8 cellular contexts compared by ENCODE assay signal in genomic region chr7:75074262-75074641, GRCh38. TPM values are rescaled to one million over a fixed set of nuclear protein-coding genes. Genes with fewer than 3 reads are reported as not detected.
A peak's percentile ranks its signal among the peaks of the same experiment; 100 is the strongest.
DNase-seq lines count a peak whose midpoint lies in the region; ATAC-seq and TF ChIP-seq lines count a peak whose summit lies in the region.
"Not testable (repeated sequence)": the region's sequence is repeated elsewhere in the genome, so short reads cannot be mapped to it uniquely, and the experiment has no call there.

No MANE protein-coding gene starts in this region.

- H3K4me2 ChIP-seq in H9 (ENCODE audit: insufficient read depth, insufficient read length, low read length) (peak overlapping the region; percentile 95), smooth muscle cell (peak overlapping the region; percentile 87)

- not testable (repeated sequence) for H2BK120ac ChIP-seq in H9 (ENCODE audit: low read depth, low read length, poor library complexity, severe bottlenecking)

- POLR2A ChIA-PET in RWPE1 (lab: Yijun Ruan, JAX; ENCODE audit: low non-redundant PET), result not testable (repeated sequence)
- POLR2A ChIA-PET in naive thymus-derived CD4-positive, alpha-beta T cell (lab: Charles Lee), result interaction anchor here (1.4 kb wide), 1 partner anchor 840 kb away, joined by 4 read pairs; the partner anchor contains the start of gene POR

- peak overlapping the region; percentile 98 to 100 for H3K4me3 Mint-ChIP-seq in H9
- peak overlapping the region; percentile 95 for H3K4me3 Mint-ChIP-seq in activated naive CD4-positive, alpha-beta T cell treated with anti-CD3 and anti-CD28 coated beads for 36 hours
- peak overlapping the region; percentile 99 for H3K4me3 Mint-ChIP-seq in dendritic cell treated with granulocyte-macrophage colony-stimulating factor and Interleukin-4, amounts not matched to agents 40 ng/mL and 50 ng/mL, for 4 days
- peak overlapping the region; percentile 91 to 99 (median 94) for H3K4me3 Mint-ChIP-seq in naive thymus-derived CD4-positive, alpha-beta T cell

- not testable (repeated sequence) for H3K4ac ChIP-seq in H9 (ENCODE audit: low read depth, low read length)

- H3K79me2 ChIP-seq in ACC112 (ENCODE audit: control insufficient read depth, insufficient read depth, low read length, unreplicated experiment), result peaks cover 23% of the 10 kb centered on the region
- not testable (repeated sequence) for H3K79me2 ChIP-seq in H9 (ENCODE audit: insufficient read depth, low read length)
- H3K79me2 ChIP-seq in smooth muscle cell (ENCODE audit: low read depth), result peaks cover 15% of the 10 kb centered on the region

- peak overlapping the region; percentile 64; the same call in 1 of the 2 replicates for H3K27ac ChIP-seq in ACC112 (ENCODE audit: low read depth, low read length)
- H3K27ac ChIP-seq in H9 (ENCODE audit: insufficient read length, low read depth, low read length), result not testable (repeated sequence)
- H3K27ac ChIP-seq in RWPE1, result peak overlapping the region; percentile 91
- H3K27ac ChIP-seq in heart left ventricle, result peak overlapping the region; percentile 66 to 96 (median 92)
- H3K27ac ChIP-seq in naive thymus-derived CD4-positive, alpha-beta T cell (ENCODE audit: low read depth, low read length), result peak overlapping the region; percentile 86
- peak overlapping the region; percentile 67 for H3K27ac ChIP-seq in smooth muscle cell (ENCODE audit: low read depth)

- H3K27ac Mint-ChIP-seq in H9, result not testable (repeated sequence)
- H3K27ac Mint-ChIP-seq in activated naive CD4-positive, alpha-beta T cell treated with anti-CD3 and anti-CD28 coated beads for 36 hours, result peak overlapping the region; percentile 77
- peak overlapping the region; percentile 91 for H3K27ac Mint-ChIP-seq in dendritic cell treated with granulocyte-macrophage colony-stimulating factor and Interleukin-4, amounts not matched to agents 40 ng/mL and 50 ng/mL, for 4 days
- peak overlapping the region; percentile 90 to 97 (median 94) for H3K27ac Mint-ChIP-seq in naive thymus-derived CD4-positive, alpha-beta T cell

- intact Hi-C loops in activated naive CD4-positive, alpha-beta T cell treated with anti-CD3 and anti-CD28 coated beads for 36 hours (cut with micrococcal nuclease), result loop anchor here (5.0 to 10.0 kb wide), 3 partner anchors 568 to 803 kb away; partner anchors contain the start of genes HIP1 and RHBDD2
- intact Hi-C loops in dendritic cell treated with granulocyte-macrophage colony-stimulating factor and Interleukin-4, amounts not matched to agents 40 ng/mL and 50 ng/mL, for 4 days (cut with micrococcal nuclease); heart left ventricle (cut with DNase I): not testable (repeated sequence)
- intact Hi-C loops in naive thymus-derived CD4-positive, alpha-beta T cell (cut with micrococcal nuclease), result loop anchor here in 1 of 2 donors (5.0 kb wide), 2 partner anchors 453 to 803 kb away; partner anchors contain the start of gene RHBDD2

- not testable (repeated sequence) for TF ChIP-seq CTCF in H9 (conservative IDR thresholded peaks at IDR 0.05); RWPE1 (conservative IDR thresholded peaks at IDR 0.05; ENCODE audit: low read depth); heart left ventricle (IDR thresholded peaks at IDR 0.05); smooth muscle cell (IDR thresholded peaks at IDR 0.05; ENCODE audit: borderline replicate concordance, insufficient read depth, poor library complexity, severe bottlenecking)

- WGBS in H9 (ENCODE audit: extremely low coverage, insufficient read length, low lambda C conversion rate), result no CpG with 5 or more reads among the region's 8 CpGs
- WGBS in heart left ventricle, 4 donors, result 80 to 95% (median 82%) methylated on average over 4 to 6 of the region's 8 CpGs
- WGBS in smooth muscle cell (ENCODE audit: low lambda C conversion rate), result 49% methylated on average over 5 of the region's 8 CpGs

- not testable (repeated sequence) for H3K14ac ChIP-seq in H9 (ENCODE audit: insufficient read depth, low read length)

- not testable (repeated sequence) for TF ChIP-seq POLR2A in heart left ventricle (IDR thresholded peaks at IDR 0.05)

- not testable (repeated sequence) for H4K20me1 ChIP-seq in H9 (ENCODE audit: control insufficient read depth, insufficient read depth, insufficient read length); smooth muscle cell (ENCODE audit: low read depth)

- CTCF ChIA-PET in RWPE1 (lab: Yijun Ruan, JAX); activated naive CD4-positive, alpha-beta T cell treated with anti-CD3 and anti-CD28 coated beads for 36 hours (lab: Charles Lee); naive thymus-derived CD4-positive, alpha-beta T cell (lab: Charles Lee): not testable (repeated sequence)

- not testable (repeated sequence) for H3K18ac ChIP-seq in H9 (ENCODE audit: insufficient read length, low read depth, low read length)

- H4K91ac ChIP-seq in H9 (ENCODE audit: insufficient read length, low read depth, low read length), result not testable (repeated sequence)

- not testable (repeated sequence) for H4K8ac ChIP-seq in H9 (replicated peaks; ENCODE audit: insufficient read length, low read depth, low read length)

- H2AK5ac ChIP-seq in H9 (ENCODE audit: insufficient read length, low read length), result not testable (repeated sequence)

- H3F3A ChIP-seq in smooth muscle cell (ENCODE audit: low read depth), result not testable (repeated sequence)

- H2BK5ac ChIP-seq in H9 (ENCODE audit: insufficient read length, low read length), result not testable (repeated sequence)

- peaks cover 10 to 25% (median 20%) of the 10 kb centered on the region in 3 experiments; a peak in 6 of 7 replicates for H3K36me3 Mint-ChIP-seq in H9 (ENCODE audit: insufficient read depth in 1 of 3, low read depth in 3 of 3)
- peaks cover 13% of the 10 kb centered on the region for H3K36me3 Mint-ChIP-seq in activated naive CD4-positive, alpha-beta T cell treated with anti-CD3 and anti-CD28 coated beads for 36 hours (ENCODE audit: low read depth)
- H3K36me3 Mint-ChIP-seq in dendritic cell treated with granulocyte-macrophage colony-stimulating factor and Interleukin-4, amounts not matched to agents 40 ng/mL and 50 ng/mL, for 4 days (ENCODE audit: low read depth), result peaks cover 30% of the 10 kb centered on the region
- H3K36me3 Mint-ChIP-seq in naive thymus-derived CD4-positive, alpha-beta T cell, result peaks cover 0 to 12% (median 5%) of the 10 kb centered on the region in 5 donors

- not testable (repeated sequence) for H3K9me3 Mint-ChIP-seq in H9; activated naive CD4-positive, alpha-beta T cell treated with anti-CD3 and anti-CD28 coated beads for 36 hours; dendritic cell treated with granulocyte-macrophage colony-stimulating factor and Interleukin-4, amounts not matched to agents 40 ng/mL and 50 ng/mL, for 4 days; naive thymus-derived CD4-positive, alpha-beta T cell

- H2BK15ac ChIP-seq in H9 (ENCODE audit: low read depth, low read length), result not testable (repeated sequence)

- not testable (repeated sequence) for H3K9me3 ChIP-seq in H9 (ENCODE audit: control insufficient read depth, low read depth, low read length); heart left ventricle; naive thymus-derived CD4-positive, alpha-beta T cell (ENCODE audit: control insufficient read depth in 2 of 3, low read length in 3 of 3); smooth muscle cell (replicated peaks; ENCODE audit: low read depth)

- not testable (repeated sequence) for H3T11ph ChIP-seq in H9 (ENCODE audit: low read length)

- not testable (repeated sequence) for H2BK20ac ChIP-seq in H9 (ENCODE audit: low read depth, low read length, poor library complexity, severe bottlenecking)

- H3K23me2 ChIP-seq in H9 (ENCODE audit: insufficient read length, low read depth, low read length, poor library complexity, severe bottlenecking), result not testable (repeated sequence)

- not testable (repeated sequence) for H3K23ac ChIP-seq in H9 (ENCODE audit: insufficient read length, low read depth, low read length)

- H3K56ac ChIP-seq in H9 (ENCODE audit: insufficient read length, low read depth, low read length), result not testable (repeated sequence)

- not testable (repeated sequence) for H4K5ac ChIP-seq in H9 (ENCODE audit: insufficient read length, low read depth, low read length)

- not testable (repeated sequence) for ATAC-seq in heart left ventricle; naive thymus-derived CD4-positive, alpha-beta T cell

- not testable (repeated sequence) for H3K4me1 ChIP-seq in ACC112 (ENCODE audit: control insufficient read depth, insufficient read depth, low read length, unreplicated experiment); H9 (ENCODE audit: insufficient read depth, low read length); naive thymus-derived CD4-positive, alpha-beta T cell (ENCODE audit: control insufficient read depth in 2 of 2, insufficient read depth in 2 of 2, low read length in 2 of 2); smooth muscle cell (ENCODE audit: low read depth)
- H3K4me1 ChIP-seq in heart left ventricle, result peaks cover 0 to 14% (median 9%) of the 10 kb centered on the region in 12 donors

- H3K9ac ChIP-seq in H9 (ENCODE audit: extremely low read depth, insufficient read length, low read length); smooth muscle cell (ENCODE audit: low read depth): not testable (repeated sequence)

- H3K4me3 ChIP-seq in ACC112 (ENCODE audit: low read depth, low read length), result peak overlapping the region; percentile 88
- H3K4me3 ChIP-seq in heart left ventricle, result peak overlapping the region; percentile 66 to 99 (median 89)
- peak overlapping the region; percentile 69 for H3K4me3 ChIP-seq in naive thymus-derived CD4-positive, alpha-beta T cell (ENCODE audit: low read length)
- peak overlapping the region; percentile 91 for H3K4me3 ChIP-seq in smooth muscle cell

- H3K27me3 ChIP-seq in ACC112 (ENCODE audit: insufficient read depth, low read length); H9 (ENCODE audit: insufficient read depth, low read length); heart left ventricle; naive thymus-derived CD4-positive, alpha-beta T cell (ENCODE audit: control insufficient read depth in 2 of 2, insufficient read depth in 2 of 2, low read length in 2 of 2); smooth muscle cell (ENCODE audit: low read depth): not testable (repeated sequence)

- H2AFZ ChIP-seq in ACC112 (ENCODE audit: low read length, unreplicated experiment); H9 (ENCODE audit: low read length): not testable (repeated sequence)
- peak overlapping the region; percentile 88 for H2AFZ ChIP-seq in smooth muscle cell (ENCODE audit: low read depth)

- not testable (repeated sequence) for H3K36me3 ChIP-seq in ACC112 (ENCODE audit: insufficient read depth, low read length); smooth muscle cell (ENCODE audit: low read depth)
- peaks cover 0 to 22% (median 18%) of the 10 kb centered on the region in 9 donors for H3K36me3 ChIP-seq in heart left ventricle
- H3K36me3 ChIP-seq in naive thymus-derived CD4-positive, alpha-beta T cell (ENCODE audit: control insufficient read depth in 2 of 3, insufficient read depth in 3 of 3, low read length in 3 of 3), result peaks cover 0 to 16% (median 5%) of the 10 kb centered on the region in 3 experiments

- not testable (repeated sequence) for DNase-seq in H9; RWPE1 (ENCODE audit: low spot score); activated naive CD4-positive, alpha-beta T cell treated with anti-CD3 and anti-CD28 coated beads for 36 hours; heart left ventricle; naive thymus-derived CD4-positive, alpha-beta T cell; smooth muscle cell (lab: John Stamatoyannopoulos, UW; ENCODE audit: unreplicated experiment)

- not testable (repeated sequence) for H2BK12ac ChIP-seq in H9 (ENCODE audit: insufficient read length, low read depth, low read length)

- not testable (repeated sequence) for H3K79me1 ChIP-seq in H9 (ENCODE audit: insufficient read depth, low read depth, low read length, poor library complexity, severe bottlenecking)

- H3K27me3 Mint-ChIP-seq in H9 (ENCODE audit: low read depth); activated naive CD4-positive, alpha-beta T cell treated with anti-CD3 and anti-CD28 coated beads for 36 hours (ENCODE audit: low read depth); dendritic cell treated with granulocyte-macrophage colony-stimulating factor and Interleukin-4, amounts not matched to agents 40 ng/mL and 50 ng/mL, for 4 days; naive thymus-derived CD4-positive, alpha-beta T cell: not testable (repeated sequence)

- peaks cover 5 to 11% of the 10 kb centered on the region in 2 experiments; a peak in 2 of 4 replicates for H3K4me1 Mint-ChIP-seq in H9
- H3K4me1 Mint-ChIP-seq in activated naive CD4-positive, alpha-beta T cell treated with anti-CD3 and anti-CD28 coated beads for 36 hours (ENCODE audit: low read depth), result peaks cover 13% of the 10 kb centered on the region
- H3K4me1 Mint-ChIP-seq in dendritic cell treated with granulocyte-macrophage colony-stimulating factor and Interleukin-4, amounts not matched to agents 40 ng/mL and 50 ng/mL, for 4 days (ENCODE audit: low read depth), result peaks cover 13% of the 10 kb centered on the region
- peaks cover 0 to 15% (median 9%) of the 10 kb centered on the region in 7 donors for H3K4me1 Mint-ChIP-seq in naive thymus-derived CD4-positive, alpha-beta T cell

RNA-seq across cellular contexts. Expression of gene RCC1L, which starts 0.7 kb away (rescaled TPM):
- 54.1 and 56.0 TPM in 2 replicates for total RNA-seq in H9 (2021)
- total RNA-seq in activated naive CD4-positive, alpha-beta T cell treated with anti-CD3 and anti-CD28 coated beads for 36 hours, result 10 to 100 TPM; 38.7 TPM
- total RNA-seq in heart left ventricle, result 10 to 100 TPM; 36.5 to 54.1 (median 47.9) TPM
- 10 to 100 TPM; 41.0 to 43.7 TPM for polyA plus RNA-seq in heart left ventricle
- total RNA-seq in naive thymus-derived CD4-positive, alpha-beta T cell, result 10 to 100 TPM; 23.3 to 43.6 (median 28.3) TPM
- polyA plus RNA-seq in naive thymus-derived CD4-positive, alpha-beta T cell, result 10 to 100 TPM; 33.6 to 43.8 TPM
- total RNA-seq in smooth muscle cell, result 20.4 and 23.7 TPM in 2 replicates
- 38.5 and 41.1 TPM in 2 replicates for polyA plus RNA-seq in smooth muscle cell

RNA-seq across cellular contexts. Expression of gene GTF2IRD2B, which starts 18.1 kb away (rescaled TPM):
- 13.7 and 15.4 TPM in 2 replicates for total RNA-seq in H9 (2021)
- 1 to 10 TPM; 3.8 to 4.4 TPM for total RNA-seq in activated naive CD4-positive, alpha-beta T cell treated with anti-CD3 and anti-CD28 coated beads for 36 hours
- 10 to 100 TPM; 22.5 to 65.9 (median 36.7) TPM for total RNA-seq in heart left ventricle
- polyA plus RNA-seq in heart left ventricle, result 10 to 100 TPM; 11.0 to 19.5 TPM
- 10 to 100 TPM; 25.3 to 87.3 (median 55.0) TPM for total RNA-seq in naive thymus-derived CD4-positive, alpha-beta T cell
- polyA plus RNA-seq in naive thymus-derived CD4-positive, alpha-beta T cell, result 10 to 100 TPM; 27.8 to 36.1 TPM
- 8.9 and 17.1 TPM in 2 replicates for total RNA-seq in smooth muscle cell
- 16.5 and 21.1 TPM in 2 replicates for polyA plus RNA-seq in smooth muscle cell
